9 cellular contexts compared by ENCODE assay signal in the genomic region with DNA sequence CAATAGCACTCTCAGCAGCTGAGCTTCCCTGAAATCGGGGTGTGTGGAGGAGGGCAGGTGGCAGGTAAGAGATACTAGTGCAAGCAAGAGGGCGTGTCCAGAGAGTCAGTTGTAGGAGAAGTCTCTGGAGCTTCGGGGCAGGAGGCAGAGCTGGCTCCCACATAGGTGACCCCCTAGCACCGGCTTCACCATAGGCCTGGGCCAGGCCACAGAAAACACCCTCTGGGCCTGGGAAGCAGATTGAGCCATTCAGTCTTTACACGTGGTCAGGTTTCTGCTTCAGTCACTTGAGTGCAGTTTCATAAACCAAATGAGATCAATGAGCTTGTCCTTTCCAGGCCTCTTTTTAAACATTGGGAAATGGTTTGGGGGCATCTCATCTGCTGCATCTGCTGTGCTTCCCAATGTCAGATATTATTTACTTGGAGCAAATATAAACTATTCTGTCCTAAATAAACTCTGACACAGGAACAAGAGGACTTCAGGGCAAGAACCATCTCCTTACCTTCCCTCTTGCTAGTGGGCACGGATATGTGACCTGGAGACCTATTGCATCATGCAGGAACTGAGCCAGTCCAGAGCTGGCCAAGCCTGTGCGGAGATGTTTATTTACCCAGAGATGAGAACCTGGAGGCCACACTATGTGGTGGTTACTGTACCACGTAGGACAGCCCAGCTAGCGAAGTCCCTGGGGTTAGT. TPM values are rescaled to one million over a fixed set of nuclear protein-coding genes. Genes with fewer than 3 reads are reported as not detected.
DNase-seq lines count a peak whose midpoint lies in the region; ATAC-seq and TF ChIP-seq lines count a peak whose summit lies in the region.
"Had no signal": no experiment of that assay in that cellular context is flagged by ENCODE, and none has a peak within 500 bp of the region (broad histone marks: within the 10 kb centered on the region; RNA-seq: fewer than 3 reads in every experiment).

No MANE protein-coding gene starts in this region.

- H3K27me3 Mint-ChIP-seq in CD4-positive, alpha-beta T cell: no peaks in the 10 kb centered on the region

- peaks cover 38% of the 10 kb centered on the region for H3K36me3 Mint-ChIP-seq in CD4-positive, alpha-beta T cell (ENCODE audit: low read depth)

- peak overlapping the region; percentile 42 for H3K27ac ChIP-seq in CD4-positive, alpha-beta T cell (ENCODE audit: low read depth, low read length)
- H3K27ac ChIP-seq in suprapubic skin: peak overlapping the region; percentile 92

- CTCF ChIA-PET in CD4-positive, alpha-beta T cell (lab: Charles Lee): interaction anchor here (1.0 to 3.8 kb wide), 6 partner anchors 11 to 186 kb away, joined by 3 to 22 read pairs (median 7); no protein-coding TSS in a partner anchor

- H3K4me1 Mint-ChIP-seq in CD4-positive, alpha-beta T cell (ENCODE audit: low read depth): peaks cover 90% of the 10 kb centered on the region

- H3K9me3 Mint-ChIP-seq in CD4-positive, alpha-beta T cell: no peaks in the 10 kb centered on the region

- POLR2A ChIA-PET in CD4-positive, alpha-beta T cell (lab: Charles Lee): interaction anchor here (0.6 to 33.8 kb wide), 20 partner anchors 12 to 1130 kb away, joined by 3 to 1290 read pairs (median 4); partner anchors contain the start of genes CCR7, SMARCE1 and TOP2A

- H3K4me1 ChIP-seq in suprapubic skin: peaks cover 71% of the 10 kb centered on the region

- no peak for DNase-seq in CD4-positive, alpha-beta T cell
- DNase-seq in NCI-H187 treated with DMSO at 0.1 percent for 48 hours (lab: John Stamatoyannopoulos, UW) (peak; percentile 79), amniotic stem cell (lab: John Stamatoyannopoulos, UW) (peak; percentile 40), left lobe of liver (ENCODE audit: low spot score) (peak; percentile 94), suprapubic skin (ENCODE audit: low spot score in 2 of 2) (peak; percentile 71 to 78), posterior cingulate gyrus (no peak)

- no peak for TF ChIP-seq POLR2A in suprapubic skin (IDR thresholded peaks at IDR 0.05)

- ATAC-seq in CD4-positive, alpha-beta T cell (ENCODE audit: poor library complexity): no peak
- ATAC-seq in left lobe of liver: peak; percentile 68
- no peak for ATAC-seq in HG02884 (IDR thresholded peaks at IDR 0.05; ENCODE audit: unreplicated experiment)
- ATAC-seq in GM21423 (IDR thresholded peaks at IDR 0.05; ENCODE audit: unreplicated experiment): no peak
- ATAC-seq: HCT116 had no signal

- intact Hi-C loops in CD4-positive, alpha-beta T cell (cut with DNase I, micrococcal nuclease): loop anchor here in 1 of 2 experiments (10.0 kb wide), 1 partner anchor 1116 kb away; no protein-coding TSS in a partner anchor
- intact Hi-C loops in posterior cingulate gyrus (cut with DNase I): no loop called here

- no peak for TF ChIP-seq EP300 in suprapubic skin (IDR thresholded peaks at IDR 0.05)

- no peak overlapping the region for H3K4me3 ChIP-seq in suprapubic skin

- H3K27ac Mint-ChIP-seq in CD4-positive, alpha-beta T cell: peak overlapping the region; percentile 92

- H3K36me3 ChIP-seq in suprapubic skin: no peaks in the 10 kb centered on the region

- peak overlapping the region; percentile 49 for H3K4me3 Mint-ChIP-seq in CD4-positive, alpha-beta T cell

- no peak for TF ChIP-seq CTCF in CD4-positive, alpha-beta T cell (IDR thresholded peaks at IDR 0.05)
- TF ChIP-seq CTCF in suprapubic skin (IDR thresholded peaks at IDR 0.05): no peak

- H3K9me3 ChIP-seq in CD4-positive, alpha-beta T cell (ENCODE audit: control insufficient read depth, low read length): no peaks in the 10 kb centered on the region
- no peaks in the 10 kb centered on the region for H3K9me3 ChIP-seq in suprapubic skin

- WGBS in suprapubic skin: 52% methylated on average over 9 of the region's 9 CpGs

- no peaks in the 10 kb centered on the region for H3K27me3 ChIP-seq in CD4-positive, alpha-beta T cell (ENCODE audit: control insufficient read depth, insufficient read depth, low read length)
- no peaks in the 10 kb centered on the region for H3K27me3 ChIP-seq in suprapubic skin

RNA-seq across cellular contexts. Expression of gene CCR7, which starts 16.1 kb away (rescaled TPM):
- 100 to 1,000 TPM; 170 to 180 TPM for total RNA-seq in CD4-positive, alpha-beta T cell
- total RNA-seq in left lobe of liver (0.75 TPM), suprapubic skin (1 to 10 TPM in 1 of 4 donors, not detected in 3; 1.2 TPM)

RNA-seq across cellular contexts. Expression of gene TNS4, which starts 47.7 kb away (rescaled TPM):
- 1 to 10 TPM; 3.0 to 4.2 TPM for total RNA-seq in CD4-positive, alpha-beta T cell
- total RNA-seq in left lobe of liver (0.13 TPM), suprapubic skin (1,000 to 10,000 TPM in 2 of 4 donors, 100 to 1,000 TPM in 2; 730 to 1,745 (median 1,078) TPM)

Comparison
In these comparisons a context has a peak if more than half of its experiments do, and no peak if none do; other contexts are left out.
1. DNase-seq: peak in NCI-H187 treated with DMSO at 0.1 percent for 48 hours (single experiment), amniotic stem cell (single experiment), left lobe of liver (single experiment) and suprapubic skin (2 of 2); none in CD4-positive, alpha-beta T cell (0 of 10) and posterior cingulate gyrus (0 of 10).
2. RNA of gene CCR7, which starts 16.1 kb away (total RNA-seq): 170 to 180 TPM in CD4-positive, alpha-beta T cell; 0.75 TPM in left lobe of liver (single experiment) and 1.2 TPM in suprapubic skin; every median in the first group is over 10 times any median in the second.
3. RNA of gene TNS4, which starts 47.7 kb away (total RNA-seq): 730 to 1,745 TPM in suprapubic skin; 3.0 to 4.2 TPM in CD4-positive, alpha-beta T cell and 0.13 TPM in left lobe of liver (single experiment); every median in the first group is over 100 times any median in the second.